ENCODE assay signal across 8 cellular contexts in genomic region chr14:68790656-68791077, GRCh38. TPM values are rescaled to one million over a fixed set of nuclear protein-coding genes. Genes with fewer than 3 reads are reported as not detected.
A peak's percentile ranks its signal among the peaks of the same experiment; 100 is the strongest.
DNase-seq lines count a peak whose midpoint lies in the region; ATAC-seq and TF ChIP-seq lines count a peak whose summit lies in the region.

No MANE protein-coding gene starts in this region.

- ATAC-seq in Right ventricle myocardium inferior (no peak), GM18517 (IDR thresholded peaks at IDR 0.05; ENCODE audit: unreplicated experiment) (no peak)

- H3K9me3 ChIP-seq in cardiac muscle cell (ENCODE audit: low read depth) (no peaks in the 10 kb centered on the region), skeletal muscle satellite cell (replicated peaks; ENCODE audit: low read length) (no peaks in the 10 kb centered on the region)

- DNase-seq in cardiac muscle cell (ENCODE audit: low read depth in 1 of 2, low spot score in 1 of 2) (peak in 1 of 2 donors; percentile 43), Right ventricle myocardium inferior (ENCODE audit: missing footprints) (no peak), glomerular visceral epithelial cell (ENCODE audit: extremely low spot score) (peak; percentile 60), SK-N-DZ (ENCODE audit: low spot score) (no peak), amniotic stem cell (lab: John Stamatoyannopoulos, UW) (no peak)
- peak; percentile 59 for DNase-seq in activated effector memory CD4-positive, alpha-beta T cell treated with Interleukin-2 at 50 U/mL for 16 hours

- H3K4me3 ChIP-seq in cardiac muscle cell (peak overlapping the region; percentile 77), skeletal muscle satellite cell (ENCODE audit: low read length) (peak overlapping the region; percentile 99)

- peak overlapping the region; percentile 97 for H3K4me2 ChIP-seq in skeletal muscle satellite cell (ENCODE audit: low read length)

- H3K36me3 ChIP-seq in cardiac muscle cell (peaks cover 43% of the 10 kb centered on the region), skeletal muscle satellite cell (ENCODE audit: insufficient read depth, low read length) (peaks cover 57% of the 10 kb centered on the region)

- peak overlapping the region; percentile 97 for H3K9ac ChIP-seq in skeletal muscle satellite cell (ENCODE audit: low read depth, low read length)

- peak overlapping the region; percentile 98 for H3K27ac ChIP-seq in cardiac muscle cell

- intact Hi-C loops in Right ventricle myocardium inferior (cut with DNase I): loop anchor here (1.0 to 10.0 kb wide), 5 partner anchors 108 to 398 kb away; no protein-coding TSS in a partner anchor

- H3K4me1 ChIP-seq in cardiac muscle cell (ENCODE audit: low read depth) (peaks cover 26% of the 10 kb centered on the region), skeletal muscle satellite cell (ENCODE audit: control insufficient read depth, insufficient read depth, low read length) (peaks cover 32% of the 10 kb centered on the region)

- TF ChIP-seq CTCF in cardiac muscle cell (IDR thresholded peaks at IDR 0.05; ENCODE audit: low read depth, low read length): no peak

- no peaks in the 10 kb centered on the region for H3K27me3 ChIP-seq in cardiac muscle cell
- no peaks in the 10 kb centered on the region for H3K27me3 ChIP-seq in skeletal muscle satellite cell (ENCODE audit: control insufficient read depth, insufficient read depth, low read length)

RNA-seq across cellular contexts. Expression of gene ZFP36L1, which starts 2.2 kb away (rescaled TPM):
- 822 and 1,327 TPM in 2 replicates for total RNA-seq in cardiac muscle cell
- polyA plus RNA-seq in cardiac muscle cell: 219 and 454 TPM in 2 replicates
- 46.6 TPM for total RNA-seq in Right ventricle myocardium inferior
- total RNA-seq in skeletal muscle satellite cell (2012; rRNA removed): 97.0 and 105 TPM in 2 replicates
- 1.4 and 3.7 TPM in 2 replicates for polyA plus RNA-seq in SK-N-DZ (2014; cell fraction: cytosol; rRNA removed)
- 0.45 and 0.78 TPM in 2 replicates for polyA plus RNA-seq in SK-N-DZ (2014; cell fraction: nucleus; rRNA removed)

Comparison
In these comparisons a context has a peak if more than half of its experiments do, and no peak if none do; other contexts are left out.
1. RNA of gene ZFP36L1, which starts 2.2 kb away (total RNA-seq): 822 to 1,327 TPM in cardiac muscle cell; 46.6 TPM in Right ventricle myocardium inferior (single experiment); every median in the first group is over 10 times any median in the second.
2. DNase-seq: peak in activated effector memory CD4-positive, alpha-beta T cell treated with Interleukin-2 at 50 U/mL for 16 hours (single experiment) and glomerular visceral epithelial cell (single experiment); none in Right ventricle myocardium inferior (single experiment), SK-N-DZ (single experiment) and amniotic stem cell (single experiment).